In the genomic region with DNA sequence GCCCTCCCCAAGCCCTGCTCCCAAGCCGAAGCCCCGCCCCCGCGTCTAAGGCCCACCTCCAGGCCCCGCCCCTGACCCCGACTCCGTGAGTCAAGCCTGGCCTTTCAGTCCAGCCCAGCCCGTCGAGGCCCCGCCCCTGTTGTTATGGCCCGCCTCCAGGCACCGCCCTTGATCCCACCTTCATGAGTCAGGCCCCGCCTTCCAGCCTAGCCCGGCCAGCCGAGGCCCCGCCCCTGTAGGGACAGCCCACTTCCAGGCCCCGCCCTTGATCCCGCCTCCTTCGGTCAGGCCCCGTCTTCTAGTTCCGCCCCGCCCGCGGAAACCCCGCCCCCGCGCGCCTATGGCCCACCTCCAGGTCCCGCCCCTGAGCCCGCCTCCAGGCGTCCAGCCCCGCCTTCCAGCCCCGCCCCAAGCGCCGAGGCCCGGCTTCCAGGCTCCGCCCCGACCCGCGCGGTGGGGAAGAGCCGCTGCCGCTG, we compare ENCODE assay signal across 8 cellular contexts. TPM values are rescaled to one million over a fixed set of nuclear protein-coding genes. Genes with fewer than 3 reads are reported as not detected.
DNase-seq lines count a peak whose midpoint lies in the region; ATAC-seq, FAIRE-seq and TF ChIP-seq lines count a peak whose summit lies in the region.

No MANE protein-coding gene starts in this region.

- no peaks in the 10 kb centered on the region for H3K79me2 ChIP-seq in SU-DHL-6 (ENCODE audit: insufficient read depth, low read length)

- H3K4me2 ChIP-seq in SU-DHL-6 (ENCODE audit: low read depth, low read length, poor library complexity, severe bottlenecking): peak overlapping the region; percentile 62

- H3K9me3 ChIP-seq in SU-DHL-6 (ENCODE audit: insufficient read depth, low read length): no peaks in the 10 kb centered on the region
- H3K9me3 ChIP-seq in pancreas: no peaks in the 10 kb centered on the region
- H3K9me3 ChIP-seq in tibial artery: no peaks in the 10 kb centered on the region

- H3K9ac ChIP-seq in SU-DHL-6 (ENCODE audit: low read length): peak overlapping the region; percentile 60

- no peaks in the 10 kb centered on the region for H3K27me3 ChIP-seq in SU-DHL-6 (ENCODE audit: low read length)
- no peaks in the 10 kb centered on the region for H3K27me3 ChIP-seq in pancreas
- no peaks in the 10 kb centered on the region for H3K27me3 ChIP-seq in tibial artery

- H4K20me1 ChIP-seq in SU-DHL-6 (ENCODE audit: low read depth, low read length): no peaks in the 10 kb centered on the region

- no peak for TF ChIP-seq CTCF in GM12864 (IDR thresholded peaks at IDR 0.05; ENCODE audit: low read depth, low read length, missing control alignments)
- no peak for TF ChIP-seq CTCF in SU-DHL-6 (IDR thresholded peaks at IDR 0.05; ENCODE audit: insufficient read depth, low read length, poor library complexity, severe bottlenecking)
- no peak for TF ChIP-seq CTCF in pancreas (IDR thresholded peaks at IDR 0.05)
- TF ChIP-seq CTCF in tibial artery (IDR thresholded peaks at IDR 0.05): no peak

- peak overlapping the region; percentile 85 for H2AFZ ChIP-seq in SU-DHL-6 (ENCODE audit: low read depth, low read length, severe bottlenecking)

- 0 to 1% methylated on average over 36 to 43 of the region's 43 CpGs for WGBS in pancreas, 2 donors

- DNase-seq in GM12864 (ENCODE audit: low read depth) (peak; percentile 82), NCI-H1417 (lab: John Stamatoyannopoulos, UW) (peak; percentile 100), Right ventricle myocardium superior (peak; percentile 100), pancreas (peak; percentile 99 to 100 (median 100)), tibial artery (peak; percentile 99 to 100)
- DNase-seq in activated naive CD8-positive, alpha-beta T cell treated with anti-CD3 and anti-CD28 coated beads, Interleukin-2, amount 50 U/mL, for 16 hours (ENCODE audit: low read depth, low spot score): peak; percentile 98

- H3K4me3 ChIP-seq in GM12864 (ENCODE audit: low read depth, low read length): peak overlapping the region; percentile 74
- H3K4me3 ChIP-seq in SU-DHL-6 (ENCODE audit: insufficient read depth, low read length, poor library complexity, severe bottlenecking): peak overlapping the region; percentile 79
- H3K4me3 ChIP-seq in pancreas: peak overlapping the region; percentile 84 to 97 (median 92)
- peak overlapping the region; percentile 94 to 97 for H3K4me3 ChIP-seq in tibial artery

- peak; percentile 86 for FAIRE-seq in pancreas (lab: Jason Lieb, UNC)

- H3F3A ChIP-seq in SU-DHL-6 (ENCODE audit: insufficient read depth): no peaks in the 10 kb centered on the region

- ATAC-seq in HG02798 (IDR thresholded peaks at IDR 0.05; ENCODE audit: poor library complexity, unreplicated experiment) (peak; percentile 91), Right ventricle myocardium superior (ENCODE audit: poor library complexity) (peak; percentile 95), pancreas (peak; percentile 87 to 95 (median 88))

- H3K36me3 ChIP-seq in SU-DHL-6 (ENCODE audit: low read length) (no peaks in the 10 kb centered on the region), pancreas (no peaks in the 10 kb centered on the region), tibial artery (no peaks in the 10 kb centered on the region)

- H3K9me2 ChIP-seq in SU-DHL-6 (replicated peaks; ENCODE audit: insufficient read depth, low read length): no peaks in the 10 kb centered on the region

- no peak overlapping the region for H3K27ac ChIP-seq in SU-DHL-6 (ENCODE audit: low read depth, low read length)
- peak overlapping the region; percentile 86 to 90 (median 90) for H3K27ac ChIP-seq in pancreas
- H3K27ac ChIP-seq in tibial artery: peak overlapping the region; percentile 77 to 85

- peaks cover 0 to 7% (median 0%) of the 10 kb centered on the region in 3 donors for H3K4me1 ChIP-seq in pancreas
- peaks cover 0 to 18% (median 11%) of the 10 kb centered on the region in 4 donors for H3K4me1 ChIP-seq in tibial artery

- intact Hi-C loops in Right ventricle myocardium superior (cut with DNase I): no loop called here
- intact Hi-C loops in pancreas (cut with DNase I): no loop called here
- intact Hi-C loops in tibial artery (cut with DNase I; ENCODE audit: low total_unique reads): loop anchor here (1.0 kb wide), 1 partner anchor 164 kb away; a partner anchor contains a TSS

RNA-seq across cellular contexts. Expression of a gene that starts 0.2 kb away (rescaled TPM):
- 14.1 TPM for total RNA-seq in Right ventricle myocardium superior
- total RNA-seq in pancreas: 10 to 100 TPM in 2 of 6 donors, 1 to 10 TPM in 4; 5.1 to 15.4 (median 7.2) TPM
- polyA plus RNA-seq in pancreas: 1 to 10 TPM; 3.1 to 4.5 TPM

RNA-seq across cellular contexts. Expression of a gene that starts 21.5 kb away (rescaled TPM):
- total RNA-seq in Right ventricle myocardium superior (2.1 TPM), pancreas (1 to 10 TPM in 2 of 6 donors, under 1 TPM in 4; 0.16 to 2.4 (median 0.84) TPM)
- 1 to 10 TPM; 1.4 to 2.4 TPM for polyA plus RNA-seq in pancreas
